In genomic region chr9:87336914-87337333, GRCh38 we compare ENCODE assay signal across 8 cellular contexts.
DNase-seq lines count a peak whose midpoint lies in the region; FAIRE-seq and TF ChIP-seq lines count a peak whose summit lies in the region.

No MANE protein-coding gene starts in this region.

- intact Hi-C loops in kidney (cut with DNase I): loop anchor here (10.0 kb wide), 1 partner anchor 328 kb away; no protein-coding TSS in a partner anchor

- peak; percentile 84 for FAIRE-seq in kidney (lab: Jason Lieb, UNC)

- H3K27me3 Mint-ChIP-seq in chondrocyte (ENCODE audit: low read depth): no peaks in the 10 kb centered on the region

- peaks cover 0 to under 1% of the 10 kb centered on the region in 2 donors for H3K9me3 ChIP-seq in kidney (ENCODE audit: control insufficient read depth in 1 of 2, low read length in 2 of 2)

- H3K4me1 ChIP-seq in kidney (ENCODE audit: control insufficient read depth in 1 of 2, insufficient read depth in 1 of 2, low read depth in 1 of 2, low read length in 2 of 2): peaks cover 0 to 6% of the 10 kb centered on the region in 2 donors

- peak overlapping the region in 1 of 2 donors; percentile 24 for H3K27ac ChIP-seq in kidney (ENCODE audit: low read depth in 2 of 2, low read length in 2 of 2)

- peak overlapping the region; percentile 76 to 77 for H3K4me3 ChIP-seq in kidney (ENCODE audit: low read length in 2 of 2)

- H3K4me1 Mint-ChIP-seq in chondrocyte (ENCODE audit: low read depth): peaks cover 41% of the 10 kb centered on the region

- TF ChIP-seq CTCF in chondrocyte (IDR thresholded peaks at IDR 0.05): peak; percentile 99
- peak; percentile 73 for TF ChIP-seq CTCF in kidney (IDR thresholded peaks at IDR 0.05; ENCODE audit: borderline replicate concordance, extremely low read depth, insufficient read depth)

- H3K4me3 Mint-ChIP-seq in chondrocyte (ENCODE audit: unreplicated experiment): peak overlapping the region; percentile 75

- peak overlapping the region; percentile 28 for H3K27ac Mint-ChIP-seq in chondrocyte (ENCODE audit: unreplicated experiment)

- DNase-seq in activated CD4-positive, alpha-beta T cell treated with anti-CD3 and anti-CD28 coated beads for 48 hours: peak; percentile 29
- no peak for DNase-seq in activated CD4-positive, alpha-beta T cell treated with anti-CD3 and anti-CD28 coated beads, Interleukin-2, amount 50 U/mL, for 4 hours
- DNase-seq in HuH-7 (ENCODE audit: low spot score) (peak; percentile 23), OCI-M1 (lab: John Stamatoyannopoulos, UW) (peak; percentile 78), chondrocyte (ENCODE audit: low spot score) (no peak), kidney (no peak), GOT3 (lab: John Stamatoyannopoulos, UW) (no peak)
- peak; percentile 6 for DNase-seq in stimulated activated CD4-positive, alpha-beta T cell treated with anti-CD3 and anti-CD28 coated beads, Interleukin-1b, Interleukin-23, amount 100 ng/mL, for 48 hours

- H3K36me3 ChIP-seq in kidney (ENCODE audit: control insufficient read depth in 1 of 2, insufficient read depth in 2 of 2, low read length in 2 of 2): no peaks in the 10 kb centered on the region

- peaks cover 1% of the 10 kb centered on the region for H3K9me3 Mint-ChIP-seq in chondrocyte (ENCODE audit: low read depth)

- H3K36me3 Mint-ChIP-seq in chondrocyte (ENCODE audit: low read depth): no peaks in the 10 kb centered on the region

- peak overlapping the region; percentile 8 to 47 for H3K9ac ChIP-seq in kidney (ENCODE audit: low read length in 2 of 2)

Comparison
In these comparisons a context has a peak if more than half of its experiments do, and no peak if none do; other contexts are left out.
1. DNase-seq: peak in activated CD4-positive, alpha-beta T cell treated with anti-CD3 and anti-CD28 coated beads for 48 hours (single experiment), HuH-7 (single experiment), OCI-M1 (single experiment) and stimulated activated CD4-positive, alpha-beta T cell treated with anti-CD3 and anti-CD28 coated beads, Interleukin-1b, Interleukin-23, amount 100 ng/mL, for 48 hours (single experiment); none in activated CD4-positive, alpha-beta T cell treated with anti-CD3 and anti-CD28 coated beads, Interleukin-2, amount 50 U/mL, for 4 hours (0 of 2), chondrocyte (single experiment), kidney (single experiment) and GOT3 (single experiment).